24 cellular contexts compared by ENCODE assay signal in the genomic region with DNA sequence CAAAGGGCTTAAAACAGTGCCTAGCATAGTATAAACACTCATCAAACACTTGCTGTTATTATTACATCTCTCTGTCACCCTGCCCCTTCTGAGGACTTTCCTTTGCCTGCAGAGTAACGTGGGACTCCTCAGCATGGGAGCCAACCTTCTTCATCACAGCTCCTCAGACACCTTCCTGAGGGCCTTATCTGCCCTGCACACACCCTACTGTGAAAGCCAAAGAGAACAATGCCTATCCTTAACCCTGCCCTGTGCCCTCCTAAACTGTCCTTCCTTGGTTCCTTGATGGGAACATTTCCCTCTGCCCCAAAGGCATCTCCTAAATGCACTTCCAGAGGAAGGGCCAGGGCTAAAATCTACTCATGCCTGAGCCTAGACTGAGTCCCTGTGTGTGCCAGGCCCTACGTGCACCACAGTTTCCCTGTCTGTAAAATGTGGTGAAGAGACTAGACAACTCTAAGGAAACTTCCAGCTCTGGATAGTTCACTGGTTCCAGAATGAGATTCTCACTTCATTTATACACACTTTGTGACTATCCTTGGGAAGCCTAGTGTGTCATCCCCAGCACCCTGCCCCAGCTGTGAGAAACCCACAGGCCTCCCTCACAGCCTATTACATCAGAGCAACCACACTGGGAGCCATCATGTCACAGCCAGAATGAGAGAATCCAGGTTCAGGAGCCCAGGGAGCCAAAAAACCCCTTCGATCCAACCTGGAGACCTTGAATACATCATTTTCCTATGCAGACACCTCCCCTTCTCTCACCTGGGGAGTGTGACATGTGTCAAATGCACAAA. TPM values are rescaled to one million over a fixed set of nuclear protein-coding genes. Genes with fewer than 3 reads are reported as not detected.
DNase-seq lines count a peak whose midpoint lies in the region; ATAC-seq, FAIRE-seq and TF ChIP-seq lines count a peak whose summit lies in the region.
"Had no signal": no experiment of that assay in that cellular context is flagged by ENCODE, and none has a peak within 500 bp of the region (broad histone marks: within the 10 kb centered on the region; RNA-seq: fewer than 3 reads in every experiment).

No MANE protein-coding gene starts in this region.

- H3K79me1 ChIP-seq in IMR-90 (ENCODE audit: low read depth in 1 of 2, low read length in 2 of 2) (no peaks in the 10 kb centered on the region), H1 (ENCODE audit: low read depth, low read length) (no peaks in the 10 kb centered on the region)

- dilution Hi-C loops in IMR-90 (cut with HindIII; ENCODE audit: low sequenced_read_pairs, unreplicated experiment), result no loop called here

- H4K20me1 ChIP-seq in IMR-90 (ENCODE audit: insufficient read depth, low read length), result no peaks in the 10 kb centered on the region
- H4K20me1 ChIP-seq in H1 (replicated peaks in 1 of 2; ENCODE audit: control insufficient read depth in 1 of 2, insufficient read depth in 2 of 2, low read length in 2 of 2), result no peaks in the 10 kb centered on the region

- H3K4me1 ChIP-seq in IMR-90 (ENCODE audit: control insufficient read depth, insufficient read depth, low read length) (no peaks in the 10 kb centered on the region), H1 (replicated peaks in 1 of 4; ENCODE audit: control insufficient read depth in 3 of 4, insufficient read depth in 4 of 4, low read length in 3 of 4) (no peaks in the 10 kb centered on the region), upper lobe of right lung (no peaks in the 10 kb centered on the region)
- H3K4me1 ChIP-seq: A549 had no signal

- FAIRE-seq in H1 (lab: Jason Lieb, UNC), result no peak
- FAIRE-seq: A549 had no signal

- DNase-seq in cardiac septum (ENCODE audit: low spot score) (peak; percentile 43), left cardiac atrium (no peak), IMR-90 (no peak), H1 (ENCODE audit: low read depth in 1 of 2, low spot score in 2 of 2) (no peak), upper lobe of right lung (peak; percentile 6), cerebellar cortex (ENCODE audit: low spot score) (no peak), head of caudate nucleus (no peak)
- DNase-seq: C1 segment of cervical spinal cord; CD4-positive, alpha-beta memory T cell; COR-L47; DMS53; GOT3; Karpas-422; NCI-H2029; NCI-H446; NCI-H524 treated with DMSO at 0.1 percent for 48 hours; NCI-H774; SHP77 treated with DMSO at 0.1 percent for 48 hours had no signal

- CTCF ChIA-PET in IMR-90 (lab: Yijun Ruan, JAX), result no interaction called here
- CTCF ChIA-PET in H1 (lab: Charles Lee; ENCODE audit: partially characterized antibody), result interaction anchor here (0.6 to 2.6 kb wide), 11 partner anchors 9 to 338 kb away, joined by 3 to 11 read pairs (median 3); no protein-coding TSS in a partner anchor

- H3K18ac ChIP-seq in IMR-90 (ENCODE audit: low read depth, low read length) (no peak overlapping the region), H1 (ENCODE audit: extremely low read depth, low read length) (0 out of 2 replicates have a peak overlapping the region, but pooled peaks have one; percentile 14)

- peaks cover 50% of the 10 kb centered on the region for H3K27me3 ChIP-seq in IMR-90 (ENCODE audit: control insufficient read depth, insufficient read depth, low read length)
- no peaks in the 10 kb centered on the region; a peak in 1 of 7 replicates for H3K27me3 ChIP-seq in H1 (replicated peaks in 1 of 4; ENCODE audit: control insufficient read depth in 3 of 4, extremely low read depth in 1 of 4, insufficient read depth in 3 of 4, low read length in 3 of 4)
- H3K27me3 ChIP-seq in upper lobe of right lung, result peaks cover 41% of the 10 kb centered on the region

- H4K5ac ChIP-seq in IMR-90 (ENCODE audit: low read depth, low read length) (no peak overlapping the region), H1 (ENCODE audit: insufficient read length, low read depth, low read length) (no peak overlapping the region)

- TF ChIP-seq RAD21 in IMR-90 (IDR thresholded peaks at IDR 0.05; ENCODE audit: low read length) (no peak), H1 (IDR thresholded peaks at IDR 0.05 in 1 of 2, conservative IDR thresholded peaks at IDR 0.05 in 1 of 2; ENCODE audit: low read depth in 2 of 2, low read length in 2 of 2) (no peak)

- H2BK12ac ChIP-seq in H1 (ENCODE audit: low read depth, low read length), result no peak overlapping the region

- H3K36me3 ChIP-seq in IMR-90 (ENCODE audit: control insufficient read depth, insufficient read depth, low read length) (no peaks in the 10 kb centered on the region), H1 (ENCODE audit: control insufficient read depth in 2 of 4, insufficient read depth in 4 of 4, low read length in 3 of 4) (no peaks in the 10 kb centered on the region), upper lobe of right lung (no peaks in the 10 kb centered on the region)

- H2BK15ac ChIP-seq in IMR-90 (ENCODE audit: low read depth, low read length) (no peak overlapping the region), H1 (ENCODE audit: low read length) (0 out of 2 replicates have a peak overlapping the region, but pooled peaks have one; percentile 11)

- no peaks in the 10 kb centered on the region for H3K23me2 ChIP-seq in H1 (ENCODE audit: low read depth, low read length)

- H3K4ac ChIP-seq in IMR-90 (ENCODE audit: low read depth, low read length) (no peak overlapping the region), H1 (replicated peaks; ENCODE audit: insufficient read length, low read depth, low read length) (no peak overlapping the region)

- H4K8ac ChIP-seq in IMR-90 (ENCODE audit: low read depth in 2 of 2, low read length in 2 of 2) (no peak overlapping the region), H1 (ENCODE audit: extremely low read depth, insufficient read depth, low read length) (no peak overlapping the region)

- H4K91ac ChIP-seq in IMR-90 (ENCODE audit: insufficient read depth, low read depth, low read length) (no peak overlapping the region), H1 (replicated peaks; ENCODE audit: insufficient read length, low read length) (no peak overlapping the region)

- H3K9ac ChIP-seq in IMR-90 (ENCODE audit: low read depth, low read length) (no peak overlapping the region), H1 (replicated peaks in 1 of 4; ENCODE audit: extremely low read depth in 1 of 4, low read depth in 3 of 4, low read length in 3 of 4) (no peak overlapping the region)

- POLR2A ChIA-PET in IMR-90 (lab: Charles Lee; ENCODE audit: unreplicated experiment), result no interaction called here
- POLR2A ChIA-PET in H1 (lab: Charles Lee; ENCODE audit: partially characterized antibody), result no interaction called here

- H3K14ac ChIP-seq in IMR-90 (replicated peaks; ENCODE audit: low read depth, low read length) (no peak overlapping the region), H1 (ENCODE audit: insufficient read length) (no peak overlapping the region)

- H3K4me3 ChIP-seq in IMR-90 (ENCODE audit: insufficient read depth, low read depth, low read length), result no peak overlapping the region
- no peak overlapping the region for H3K4me3 ChIP-seq in H1 (ENCODE audit: extremely low read depth in 1 of 4, insufficient read depth in 2 of 4, low read depth in 3 of 4, low read length in 4 of 4)
- no peak overlapping the region for H3K4me3 ChIP-seq in upper lobe of right lung
- H3K4me3 ChIP-seq: A549 had no signal

- in situ Hi-C loops in IMR-90 (cut with MboI; ENCODE audit: low sequenced_read_pairs), result no loop called here

- H2BK20ac ChIP-seq in IMR-90 (ENCODE audit: low read depth, low read length) (no peak overlapping the region), H1 (ENCODE audit: low read length) (no peak overlapping the region)

- H2BK5ac ChIP-seq in IMR-90 (ENCODE audit: low read depth, low read length, poor library complexity, severe bottlenecking), result no peak overlapping the region
- no peak overlapping the region for H2BK5ac ChIP-seq in H1 (ENCODE audit: low read depth, low read length)

- intact Hi-C loops in cardiac septum (cut with DNase I), result no loop called here
- intact Hi-C loops in left cardiac atrium (cut with DNase I), result no loop called here
- intact Hi-C loops in IMR-90 (cut with micrococcal nuclease), result no loop called here
- intact Hi-C loops in upper lobe of right lung (cut with DNase I), result no loop called here
- intact Hi-C loops in head of caudate nucleus (cut with DNase I), result no loop called here

- TF ChIP-seq EP300 in H1 (IDR thresholded peaks at IDR 0.05; ENCODE audit: borderline replicate concordance in 1 of 2, low read depth in 2 of 2, low read length in 2 of 2), result no peak

- H2AK9ac ChIP-seq in IMR-90 (replicated peaks; ENCODE audit: low read depth, low read length, poor library complexity), result peak overlapping the region; percentile 61

- H3K4me2 ChIP-seq in IMR-90 (ENCODE audit: low read depth, low read length) (no peak overlapping the region), H1 (ENCODE audit: insufficient read depth in 1 of 2, low read depth in 2 of 2, low read length in 2 of 2) (no peak overlapping the region)
- H3K4me2 ChIP-seq: A549 had no signal

- no peak overlapping the region for H3K56ac ChIP-seq in IMR-90 (ENCODE audit: extremely low read depth, insufficient read depth, low read length)
- no peak overlapping the region for H3K56ac ChIP-seq in H1 (replicated peaks; ENCODE audit: insufficient read length, low read depth, low read length)

- no peaks in the 10 kb centered on the region for H3K79me2 ChIP-seq in H1 (ENCODE audit: control insufficient read depth in 1 of 2, insufficient read depth in 2 of 2, low read length in 2 of 2)

- H3K9me3 ChIP-seq in IMR-90 (ENCODE audit: control insufficient read depth, insufficient read depth, low read length) (no peaks in the 10 kb centered on the region), H1 (ENCODE audit: insufficient read depth in 2 of 2, low read depth in 1 of 2, low read length in 1 of 2) (no peaks in the 10 kb centered on the region), upper lobe of right lung (no peaks in the 10 kb centered on the region)
- H3K9me3 ChIP-seq: A549 had no signal

- H3K27ac ChIP-seq in IMR-90 (ENCODE audit: insufficient read depth, low read length), result no peak overlapping the region
- H3K27ac ChIP-seq in H1 (ENCODE audit: low read depth, low read length), result no peak overlapping the region
- H3K27ac ChIP-seq in upper lobe of right lung, result no peak overlapping the region
- H3K27ac ChIP-seq: A549, HL-60, RWPE1 had no signal

- H3K23ac ChIP-seq in IMR-90 (ENCODE audit: low read depth, low read length) (no peak overlapping the region), H1 (ENCODE audit: insufficient read length) (no peak overlapping the region)

- H2AK5ac ChIP-seq in IMR-90 (ENCODE audit: low read depth, low read length) (no peak overlapping the region), H1 (ENCODE audit: low read depth, low read length) (no peak overlapping the region)

- no peak overlapping the region for H2BK120ac ChIP-seq in IMR-90 (ENCODE audit: low read depth, low read length)
- H2BK120ac ChIP-seq in H1 (replicated peaks; ENCODE audit: low read depth, low read length), result no peak overlapping the region

- H2AFZ ChIP-seq in IMR-90 (replicated peaks; ENCODE audit: low read length, poor library complexity) (no peak overlapping the region), H1 (ENCODE audit: low read length) (no peak overlapping the region)

- TF ChIP-seq CTCF in IMR-90 (conservative IDR thresholded peaks at IDR 0.05; ENCODE audit: low read depth, low read length) (no peak), H1 (IDR thresholded peaks at IDR 0.05; ENCODE audit: control extremely low read depth in 1 of 3, insufficient read depth in 1 of 3, low read depth in 1 of 3, low read length in 3 of 3) (no peak), upper lobe of right lung (IDR thresholded peaks at IDR 0.05) (no peak)

- no peak for TF ChIP-seq POLR2A in IMR-90 (IDR thresholded peaks at IDR 0.05; ENCODE audit: low read depth, low read length)
- TF ChIP-seq POLR2A in H1 (IDR thresholded peaks at IDR 0.05; ENCODE audit: control extremely low read depth in 1 of 2, low read depth in 2 of 2, low read length in 2 of 2), result no peak

- no TSS peak for BruUV-seq in IMR-90 (replicated peaks; lab: Mats Ljungman, UMichigan)

- ATAC-seq in left cardiac atrium (no peak), IMR-90 (ENCODE audit: low read depth) (no peak), upper lobe of right lung (no peak)
- ATAC-seq: HCT116, Panc1 had no signal

- no CpG with 5 or more reads among the region's 3 CpGs for WGBS in IMR-90 (ENCODE audit: extremely low coverage in 2 of 2, insufficient read length in 1 of 2), 2 experiments
- 79% methylated on average over 3 of the region's 3 CpGs; no CpG with 5 or more reads in 1 of the 2 experiments for WGBS in H1 (ENCODE audit: extremely low coverage in 1 of 2, insufficient coverage in 1 of 2, insufficient read length in 1 of 2, insufficient replicate concordance in 2 of 2, low coverage in 1 of 2, low lambda C conversion rate in 2 of 2, missing lambda C conversion rate in 1 of 2), 2 experiments

- H3K9me1 ChIP-seq in IMR-90 (ENCODE audit: insufficient read depth, low read length), result no peaks in the 10 kb centered on the region

RNA-seq across cellular contexts. Expression of a gene that starts 20.8 kb away (rescaled TPM):
- total RNA-seq in cardiac septum (18.3 TPM), left cardiac atrium (1 to 10 TPM; 4.7 to 5.2 TPM), IMR-90 (2012; rRNA removed) (not detected in 2 replicates), upper lobe of right lung (not detected)
- polyA plus RNA-seq in IMR-90 (2012; rRNA removed) (not detected in 2 replicates), H1 (2011; rRNA removed) (0.06 TPM in 1 of 2 replicates, not detected in the other)
- not detected in 2 replicates for polyA plus RNA-seq in IMR-90 (2012; cell fraction: cytosol; rRNA removed)
- not detected in 2 replicates for polyA plus RNA-seq in IMR-90 (2012; cell fraction: nucleus; rRNA removed; ENCODE audit: low replicate concordance)
- total RNA-seq in H1 (2021; fragmentation: NEBNext Ultra II Directional; extraction: Animal tissue kit (Norgen Biotek cat#: 25700)), result not detected in 2 replicates
- polyA plus RNA-seq in H1 (2011; cell fraction: cytosol; rRNA removed), result not detected
- polyA plus RNA-seq in H1 (2011; cell fraction: nucleus; rRNA removed), result not detected
- 0.09 to 0.59 TPM (median 0.40 TPM) in 3 of 4 replicates, not detected in the other for polyA plus RNA-seq in H1 (2012, experiment 1 of 2)
- 1.2 TPM for polyA plus RNA-seq in H1 (2012, experiment 2 of 2)
- not detected for polyA plus RNA-seq in H1 (2013, experiment 1 of 2)
- not detected for polyA plus RNA-seq in H1 (2013, experiment 2 of 2)
- polyA minus RNA-seq in H1 (2011; rRNA and poly(A)+ RNA removed), result not detected in 2 replicates
- not detected for polyA minus RNA-seq in H1 (2011; cell fraction: cytosol; rRNA and poly(A)+ RNA removed)
- 0.40 TPM for polyA minus RNA-seq in H1 (2011; cell fraction: nucleus; rRNA and poly(A)+ RNA removed)
- total RNA-seq: CD4-positive, alpha-beta memory T cell; OCI-LY7 had no signal
- polyA plus RNA-seq: CD4-positive, alpha-beta memory T cell had no signal

RNA-seq across cellular contexts. Expression of a gene that starts 53.0 kb away (rescaled TPM):
- total RNA-seq in cardiac septum, result 32.3 TPM
- total RNA-seq in left cardiac atrium, result 10 to 100 TPM; 32.1 to 33.8 TPM
- 9.7 and 13.1 TPM in 2 replicates for total RNA-seq in IMR-90 (2012; rRNA removed)
- polyA plus RNA-seq in IMR-90 (2012; rRNA removed), result 17.6 and 21.3 TPM in 2 replicates
- polyA plus RNA-seq in IMR-90 (2012; cell fraction: cytosol; rRNA removed), result 10.6 and 11.4 TPM in 2 replicates
- polyA plus RNA-seq in IMR-90 (2012; cell fraction: nucleus; rRNA removed; ENCODE audit: low replicate concordance), result 9.1 and 28.3 TPM in 2 replicates
- total RNA-seq in H1 (2021; fragmentation: NEBNext Ultra II Directional; extraction: Animal tissue kit (Norgen Biotek cat#: 25700)), result 26.3 and 31.5 TPM in 2 replicates
- 8.3 and 12.2 TPM in 2 replicates for polyA plus RNA-seq in H1 (2011; rRNA removed)
- polyA plus RNA-seq in H1 (2011; cell fraction: cytosol; rRNA removed), result 13.4 TPM
- 13.6 TPM for polyA plus RNA-seq in H1 (2011; cell fraction: nucleus; rRNA removed)
- polyA plus RNA-seq in H1 (2012, experiment 1 of 2), result 18.6 to 28.7 TPM (median 21.7 TPM) in 4 replicates
- 2.0 TPM for polyA plus RNA-seq in H1 (2012, experiment 2 of 2)
- polyA plus RNA-seq in H1 (2013, experiment 1 of 2), result 40.2 TPM
- polyA plus RNA-seq in H1 (2013, experiment 2 of 2), result 48.2 TPM
- polyA minus RNA-seq in H1 (2011; rRNA and poly(A)+ RNA removed), result 12.1 and 15.0 TPM in 2 replicates
- polyA minus RNA-seq in H1 (2011; cell fraction: cytosol; rRNA and poly(A)+ RNA removed), result 16.7 TPM
- polyA minus RNA-seq in H1 (2011; cell fraction: nucleus; rRNA and poly(A)+ RNA removed), result 10.0 TPM
- 43.2 TPM for total RNA-seq in upper lobe of right lung

Comparison
In these comparisons a context has a peak if more than half of its experiments do, and no peak if none do; other contexts are left out.
1. DNase-seq: peak in cardiac septum (single experiment) and upper lobe of right lung (single experiment); none in left cardiac atrium (single experiment), IMR-90 (single experiment), H1 (0 of 2), cerebellar cortex (single experiment) and head of caudate nucleus (0 of 42).